In the genomic region with DNA sequence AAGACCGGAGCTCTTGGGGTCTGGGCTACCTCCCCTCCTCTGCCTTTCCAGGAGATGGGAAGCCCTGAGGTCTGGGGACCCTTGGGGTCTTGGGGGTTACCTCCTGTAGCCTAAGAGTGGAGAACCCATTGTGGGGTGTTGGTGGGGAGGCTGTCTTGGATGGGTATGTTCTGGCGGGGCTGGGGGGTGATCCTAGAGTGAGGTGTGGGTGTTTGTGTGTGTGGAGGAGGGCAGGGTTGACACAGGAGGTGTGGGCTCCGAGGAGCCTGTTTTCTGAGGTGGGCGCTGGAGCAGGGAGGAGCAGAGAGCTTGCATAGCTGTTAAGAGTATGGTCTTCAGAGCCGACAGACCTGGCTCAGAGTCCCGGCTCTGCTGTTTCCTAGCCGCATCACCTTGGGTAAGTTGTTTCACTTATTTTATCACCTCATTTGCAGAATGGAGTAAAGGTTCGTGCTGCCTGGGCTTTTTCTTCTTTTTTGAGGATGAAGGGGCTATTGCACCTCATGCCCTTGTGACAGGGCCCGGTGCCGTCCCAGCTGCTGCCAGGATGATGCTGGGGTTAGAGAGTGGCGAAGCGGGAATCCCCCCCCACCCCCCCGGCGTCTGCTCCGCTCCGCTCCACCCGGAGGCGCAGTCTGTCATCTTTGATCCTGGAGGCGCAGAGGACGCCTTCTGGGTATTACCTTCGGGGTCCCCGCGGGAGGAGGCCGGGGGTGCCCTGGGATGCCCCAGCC, we compare ENCODE assay signal across 8 cellular contexts. TPM values are rescaled to one million over a fixed set of nuclear protein-coding genes. Genes with fewer than 3 reads are reported as not detected.
A peak's percentile ranks its signal among the peaks of the same experiment; 100 is the strongest.
DNase-seq lines count a peak whose midpoint lies in the region; ATAC-seq and TF ChIP-seq lines count a peak whose summit lies in the region.

No MANE protein-coding gene starts in this region.

- peaks cover 3% of the 10 kb centered on the region for H3K27me3 Mint-ChIP-seq in T-helper 1 cell treated with Interleukin-12 subunit alpha and Interleukin-12 subunit beta and Interleukin-4 antibody, amounts not matched to agents 30 μg/mL and 1 μg/mL, for 36 hours (ENCODE audit: low read depth)

- intact Hi-C loops in stomach (cut with DNase I; ENCODE audit: low total_unique reads): no loop called here

- 8 to 11% (median 10%) methylated on average over 19 to 24 of the region's 24 CpGs for WGBS in stomach, 5 donors

- no peaks in the 10 kb centered on the region for H3K9me3 ChIP-seq in stomach

- H3K36me3 Mint-ChIP-seq in T-helper 1 cell treated with Interleukin-12 subunit alpha and Interleukin-12 subunit beta and Interleukin-4 antibody, amounts not matched to agents 30 μg/mL and 1 μg/mL, for 36 hours (ENCODE audit: low read depth): peaks cover 3% of the 10 kb centered on the region

- TF ChIP-seq EP300 in stomach (IDR thresholded peaks at IDR 0.05): no peak

- ATAC-seq in HG02642 (IDR thresholded peaks at IDR 0.05; ENCODE audit: poor library complexity, unreplicated experiment): peak; percentile 42

- no peak for TF ChIP-seq POLR2A in stomach (IDR thresholded peaks at IDR 0.05)

- H3K4me3 Mint-ChIP-seq in T-helper 1 cell treated with Interleukin-12 subunit alpha and Interleukin-12 subunit beta and Interleukin-4 antibody, amounts not matched to agents 30 μg/mL and 1 μg/mL, for 36 hours: peak overlapping the region; percentile 78

- peaks cover 22 to 77% (median 56%) of the 10 kb centered on the region in 4 donors for H3K4me1 ChIP-seq in stomach

- no peaks in the 10 kb centered on the region for H3K27me3 ChIP-seq in stomach

- no peak for TF ChIP-seq CTCF in stomach (IDR thresholded peaks at IDR 0.05)

- peaks cover 45% of the 10 kb centered on the region for H3K4me1 Mint-ChIP-seq in T-helper 1 cell treated with Interleukin-12 subunit alpha and Interleukin-12 subunit beta and Interleukin-4 antibody, amounts not matched to agents 30 μg/mL and 1 μg/mL, for 36 hours (ENCODE audit: low read depth)

- peaks cover 0 to 6% (median 0%) of the 10 kb centered on the region in 4 donors for H3K36me3 ChIP-seq in stomach

- DNase-seq in NCI-H2227 (lab: John Stamatoyannopoulos, UW; ENCODE audit: unreplicated experiment): peak; percentile 50
- no peak for DNase-seq in NCI-H2227 treated with DMSO at 0.1 percent for 48 hours (lab: John Stamatoyannopoulos, UW)
- DNase-seq in stomach: no peak
- no peak for DNase-seq in MV-4-11 (lab: John Stamatoyannopoulos, UW)
- DNase-seq in occipital lobe (lab: John Stamatoyannopoulos, UW): no peak

- H3K27ac ChIP-seq in stomach: peak overlapping the region; percentile 16 to 73 (median 47)

- H3K4me3 ChIP-seq in iPS-11a (ENCODE audit: low read depth, low read length) (peak overlapping the region; percentile 24), stomach (peak overlapping the region; percentile 56 to 65 (median 57))

- no peak overlapping the region for H3K27ac Mint-ChIP-seq in T-helper 1 cell treated with Interleukin-12 subunit alpha and Interleukin-12 subunit beta and Interleukin-4 antibody, amounts not matched to agents 30 μg/mL and 1 μg/mL, for 36 hours

- no peaks in the 10 kb centered on the region for H3K9me3 Mint-ChIP-seq in T-helper 1 cell treated with Interleukin-12 subunit alpha and Interleukin-12 subunit beta and Interleukin-4 antibody, amounts not matched to agents 30 μg/mL and 1 μg/mL, for 36 hours

RNA-seq across cellular contexts. Expression of a gene that starts 17.2 kb away (rescaled TPM):
- total RNA-seq in stomach (10 to 100 TPM; 14.7 to 31.5 (median 17.8) TPM), occipital lobe (20.9 TPM)
- polyA plus RNA-seq in stomach: 1 to 10 TPM; 1.7 to 2.2 (median 1.8) TPM
